ENCODE assay signal across 8 cellular contexts in the genomic region with DNA sequence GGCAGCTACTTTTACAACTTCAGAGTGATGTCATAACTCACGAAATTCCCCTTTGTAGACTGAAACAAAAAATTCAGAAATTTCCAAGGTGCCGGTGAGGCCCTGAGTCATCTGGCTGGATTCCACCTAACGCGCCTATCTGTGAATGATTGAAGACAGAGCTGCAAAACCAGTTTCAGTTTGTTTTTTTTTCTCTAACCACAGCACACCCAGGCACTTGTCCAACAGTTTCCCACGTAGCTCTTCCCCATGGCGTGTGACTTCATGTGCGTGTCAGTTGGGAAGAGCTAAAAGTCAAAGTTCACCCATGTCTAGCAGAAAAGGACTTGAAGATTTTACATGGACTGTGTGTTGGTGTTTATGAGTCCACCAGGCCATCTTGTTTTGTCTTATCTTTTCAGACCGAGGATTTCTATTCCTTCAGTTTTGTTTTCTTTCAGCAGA. TPM values are rescaled to one million over a fixed set of nuclear protein-coding genes. Genes with fewer than 3 reads are reported as not detected.
DNase-seq lines count a peak whose midpoint lies in the region; ATAC-seq and TF ChIP-seq lines count a peak whose summit lies in the region.

No MANE protein-coding gene starts in this region.

- H3K9me3 ChIP-seq in OCI-LY3 (ENCODE audit: insufficient read depth, low read length) = no peaks in the 10 kb centered on the region

- H3K36me3 ChIP-seq in OCI-LY3 (replicated peaks; ENCODE audit: low read depth, low read length) = no peaks in the 10 kb centered on the region

- peak overlapping the region; percentile 88 for H3K4me2 ChIP-seq in OCI-LY3 (ENCODE audit: low read length)

- H3K36me3 Mint-ChIP-seq in activated naive CD8-positive, alpha-beta T cell treated with anti-CD3 and anti-CD28 coated beads, Interleukin-2, amount 10 ng/mL, durations not matched to agents 7 days and 5 days = no peaks in the 10 kb centered on the region
- H3K36me3 Mint-ChIP-seq in stimulated activated effector memory CD8-positive, alpha-beta T cell treated with anti-CD3 and anti-CD28 coated beads, Interleukin-12 subunit alpha, Interleukin-12 subunit beta, amount 100 ng/mL, for 72 hours = no peaks in the 10 kb centered on the region

- peak overlapping the region; percentile 92 for H3K27ac ChIP-seq in OCI-LY3 (ENCODE audit: low read length)

- H3K27me3 Mint-ChIP-seq in activated naive CD8-positive, alpha-beta T cell treated with anti-CD3 and anti-CD28 coated beads, Interleukin-2, amount 10 ng/mL, durations not matched to agents 7 days and 5 days = no peaks in the 10 kb centered on the region

- no peak for TF ChIP-seq CTCF in AG04449 (IDR thresholded peaks at IDR 0.05; ENCODE audit: insufficient read depth, low read length, missing control alignments)
- no peak for TF ChIP-seq CTCF in OCI-LY3 (IDR thresholded peaks at IDR 0.05; ENCODE audit: low read depth, low read length)

- H3K4me3 ChIP-seq in AG04449 (ENCODE audit: low read depth, low read length) (no peak overlapping the region), OCI-LY3 (ENCODE audit: low read length) (peak overlapping the region; percentile 66)

- 0 out of 2 replicates have a peak overlapping the region, but pooled peaks have one; percentile 60 for H2AFZ ChIP-seq in OCI-LY3 (ENCODE audit: low read depth, low read length)

- peak; percentile 62 for ATAC-seq in GM18861 (IDR thresholded peaks at IDR 0.05; ENCODE audit: unreplicated experiment)
- peak; percentile 82 for ATAC-seq in HG03066 (IDR thresholded peaks at IDR 0.05; ENCODE audit: low read depth, unreplicated experiment)
- ATAC-seq in activated naive CD8-positive, alpha-beta T cell treated with anti-CD3 and anti-CD28 coated beads, Interleukin-2, amount 10 ng/mL, durations not matched to agents 7 days and 5 days (ENCODE audit: low read depth) = no peak
- peak; percentile 90 for ATAC-seq in stimulated activated effector memory CD8-positive, alpha-beta T cell treated with anti-CD3 and anti-CD28 coated beads, Interleukin-12 subunit alpha, Interleukin-12 subunit beta, amount 100 ng/mL, for 72 hours

- DNase-seq in AG04449 (ENCODE audit: low read depth, low spot score) (peak; percentile 88), iris pigment epithelial cell (ENCODE audit: low read depth) (peak; percentile 96), hippocampal formation (lab: John Stamatoyannopoulos, UW) (no peak)
- DNase-seq in activated naive CD8-positive, alpha-beta T cell treated with anti-CD3 and anti-CD28 coated beads, Interleukin-2, amount 10 ng/mL, durations not matched to agents 7 days and 5 days = no peak
- DNase-seq in stimulated activated effector memory CD8-positive, alpha-beta T cell treated with anti-CD3 and anti-CD28 coated beads, Interleukin-12 subunit alpha, Interleukin-12 subunit beta, amount 100 ng/mL, for 72 hours (ENCODE audit: low spot score in 2 of 2) = peak in 1 of 2 donors; percentile 76

- H4K20me1 ChIP-seq in OCI-LY3 (ENCODE audit: insufficient read depth, low read length) = no peaks in the 10 kb centered on the region

- peak overlapping the region; percentile 28 for H3K4me3 Mint-ChIP-seq in activated naive CD8-positive, alpha-beta T cell treated with anti-CD3 and anti-CD28 coated beads, Interleukin-2, amount 10 ng/mL, durations not matched to agents 7 days and 5 days
- peak overlapping the region; percentile 60 for H3K4me3 Mint-ChIP-seq in stimulated activated effector memory CD8-positive, alpha-beta T cell treated with anti-CD3 and anti-CD28 coated beads, Interleukin-12 subunit alpha, Interleukin-12 subunit beta, amount 100 ng/mL, for 72 hours

- H3K27me3 ChIP-seq in OCI-LY3 (ENCODE audit: low read depth, low read length) = no peaks in the 10 kb centered on the region

- H3K9me3 Mint-ChIP-seq in activated naive CD8-positive, alpha-beta T cell treated with anti-CD3 and anti-CD28 coated beads, Interleukin-2, amount 10 ng/mL, durations not matched to agents 7 days and 5 days = no peaks in the 10 kb centered on the region
- no peaks in the 10 kb centered on the region for H3K9me3 Mint-ChIP-seq in stimulated activated effector memory CD8-positive, alpha-beta T cell treated with anti-CD3 and anti-CD28 coated beads, Interleukin-12 subunit alpha, Interleukin-12 subunit beta, amount 100 ng/mL, for 72 hours

- no peaks in the 10 kb centered on the region for H3K79me2 ChIP-seq in OCI-LY3 (ENCODE audit: low read length)

- peaks cover 4% of the 10 kb centered on the region for H3K4me1 Mint-ChIP-seq in activated naive CD8-positive, alpha-beta T cell treated with anti-CD3 and anti-CD28 coated beads, Interleukin-2, amount 10 ng/mL, durations not matched to agents 7 days and 5 days
- H3K4me1 Mint-ChIP-seq in stimulated activated effector memory CD8-positive, alpha-beta T cell treated with anti-CD3 and anti-CD28 coated beads, Interleukin-12 subunit alpha, Interleukin-12 subunit beta, amount 100 ng/mL, for 72 hours = peaks cover 14% of the 10 kb centered on the region

- peak overlapping the region; percentile 56 for H3K27ac Mint-ChIP-seq in activated naive CD8-positive, alpha-beta T cell treated with anti-CD3 and anti-CD28 coated beads, Interleukin-2, amount 10 ng/mL, durations not matched to agents 7 days and 5 days
- H3K27ac Mint-ChIP-seq in stimulated activated effector memory CD8-positive, alpha-beta T cell treated with anti-CD3 and anti-CD28 coated beads, Interleukin-12 subunit alpha, Interleukin-12 subunit beta, amount 100 ng/mL, for 72 hours = peak overlapping the region; percentile 89

- POLR2A ChIA-PET in AG04449 (lab: Yijun Ruan, JAX) = interaction anchor here (1.0 kb wide), 1 partner anchor 65 kb away, joined by 4 read pairs; the partner anchor contains the start of genes OFD1 and TRAPPC2
- POLR2A ChIA-PET in activated naive CD8-positive, alpha-beta T cell treated with anti-CD3 and anti-CD28 coated beads, Interleukin-2, amount 10 ng/mL, durations not matched to agents 7 days and 5 days (lab: Charles Lee) = no interaction called here

- CTCF ChIA-PET in AG04449 (lab: Yijun Ruan, JAX) = interaction anchor here (1.2 to 2.0 kb wide), 2 partner anchors 10 to 23 kb away, joined by 4 to 8 read pairs; no protein-coding TSS in a partner anchor

- peaks cover 28% of the 10 kb centered on the region for H3K4me1 ChIP-seq in OCI-LY3 (ENCODE audit: low read length)

- peak overlapping the region; percentile 15; the same call in 1 of the 2 replicates for H3K9ac ChIP-seq in OCI-LY3 (ENCODE audit: low read length)

RNA-seq across cellular contexts. Expression of gene TCEANC, which starts 16.3 kb away (rescaled TPM):
- total RNA-seq in activated naive CD8-positive, alpha-beta T cell treated with anti-CD3 and anti-CD28 coated beads, Interleukin-2, amount 10 ng/mL, durations not matched to agents 7 days and 5 days = 1 to 10 TPM; 6.2 TPM

RNA-seq across cellular contexts. Expression of gene RAB9A, which starts 19.7 kb away (rescaled TPM):
- 10 to 100 TPM; 13.4 to 18.3 TPM for total RNA-seq in activated naive CD8-positive, alpha-beta T cell treated with anti-CD3 and anti-CD28 coated beads, Interleukin-2, amount 10 ng/mL, durations not matched to agents 7 days and 5 days

Comparison
In these comparisons a context has a peak if more than half of its experiments do, and no peak if none do; other contexts are left out.
1. DNase-seq: peak in AG04449 (single experiment) and iris pigment epithelial cell (single experiment); none in activated naive CD8-positive, alpha-beta T cell treated with anti-CD3 and anti-CD28 coated beads, Interleukin-2, amount 10 ng/mL, durations not matched to agents 7 days and 5 days (single experiment) and hippocampal formation (0 of 2).